Comparison of ENCODE assay signal across 8 cellular contexts in the genomic region with DNA sequence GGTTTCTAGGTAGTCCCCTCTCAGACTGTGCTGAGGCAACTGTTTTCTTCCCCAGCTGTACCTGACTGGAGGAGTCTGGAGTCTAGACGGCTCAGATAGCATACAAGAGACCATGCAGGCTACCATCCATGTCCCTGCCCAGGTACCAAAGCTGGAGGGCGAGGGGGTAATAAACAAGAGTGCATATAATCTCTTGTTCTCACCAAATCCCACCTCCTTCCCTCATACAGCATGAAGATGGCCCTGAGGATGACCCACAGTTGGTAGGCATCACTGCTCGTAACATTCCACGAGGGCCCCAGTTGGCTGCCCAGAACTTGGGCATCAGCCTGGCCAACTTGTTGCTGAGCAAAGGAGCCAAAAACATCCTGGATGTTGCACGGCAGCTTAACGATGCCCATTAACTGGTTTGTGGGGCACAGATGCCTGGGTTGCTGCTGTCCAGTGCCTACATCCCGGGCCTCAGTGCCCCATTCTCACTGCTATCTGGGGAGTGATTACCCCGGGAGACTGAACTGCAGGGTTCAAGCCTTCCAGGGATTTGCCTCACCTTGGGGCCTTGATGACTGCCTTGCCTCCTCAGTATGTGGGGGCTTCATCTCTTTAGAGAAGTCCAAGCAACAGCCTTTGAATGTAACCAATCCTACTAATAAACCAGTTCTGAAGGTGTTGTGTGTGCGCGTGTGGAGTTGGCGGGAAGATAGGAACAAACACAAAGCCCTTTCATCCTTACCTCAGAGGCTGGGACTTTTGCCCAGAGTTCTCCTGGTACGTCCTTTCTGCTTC. TPM values are rescaled to one million over a fixed set of nuclear protein-coding genes. Genes with fewer than 3 reads are reported as not detected.
DNase-seq lines count a peak whose midpoint lies in the region; ATAC-seq and TF ChIP-seq lines count a peak whose summit lies in the region.

No MANE protein-coding gene starts in this region.

- CTCF ChIA-PET in A673 (lab: Charles Lee): no interaction called here

- peaks cover 8% of the 10 kb centered on the region for H3K36me3 Mint-ChIP-seq in activated naive CD8-positive, alpha-beta T cell

- H3K4me3 Mint-ChIP-seq in activated naive CD8-positive, alpha-beta T cell: peak overlapping the region; percentile 92

- H3K27me3 ChIP-seq in A673 (replicated peaks; ENCODE audit: insufficient read depth, low read depth, low read length, poor library complexity): no peaks in the 10 kb centered on the region
- no peaks in the 10 kb centered on the region for H3K27me3 ChIP-seq in GM23248 (replicated peaks; ENCODE audit: insufficient read depth)

- ATAC-seq in mucosa of descending colon: no peak
- ATAC-seq in GM21367 (IDR thresholded peaks at IDR 0.05; ENCODE audit: unreplicated experiment): no peak
- no peak for ATAC-seq in GM18498 (IDR thresholded peaks at IDR 0.05; ENCODE audit: unreplicated experiment)

- POLR2A ChIA-PET in A673 (lab: Charles Lee; ENCODE audit: low non-redundant PET): interaction anchor here (0.6 to 0.7 kb wide), 2 partner anchors 55 to 76 kb away, joined by 3 read pairs; no protein-coding TSS in a partner anchor

- peak overlapping the region; percentile 98 for H3K4me2 ChIP-seq in GM23248 (ENCODE audit: unreplicated experiment)

- H3K4me1 Mint-ChIP-seq in activated naive CD8-positive, alpha-beta T cell (ENCODE audit: low read depth): peaks cover 20% of the 10 kb centered on the region

- H3K36me3 ChIP-seq in A673 (ENCODE audit: insufficient read depth, low read length, poor library complexity, severe bottlenecking) (peaks cover 60% of the 10 kb centered on the region), GM23248 (ENCODE audit: low read depth) (peaks cover 10% of the 10 kb centered on the region; the same call in 1 of the 2 replicates), mucosa of descending colon (ENCODE audit: low read depth) (no peaks in the 10 kb centered on the region)

- 53 to 57% methylated on average over 12 of the region's 12 CpGs for WGBS in GM23248 (ENCODE audit: low coverage in 1 of 2, low lambda C conversion rate in 2 of 2, missing lambda C conversion rate in 2 of 2), 2 experiments

- intact Hi-C loops in A673 (cut with micrococcal nuclease; ENCODE audit: unreplicated experiment) (no loop called here), mucosa of descending colon (cut with DNase I, micrococcal nuclease) (no loop called here)

- peak overlapping the region; percentile 87 for H3K9ac ChIP-seq in GM23248

- H3K27ac Mint-ChIP-seq in activated naive CD8-positive, alpha-beta T cell: peak overlapping the region; percentile 66

- peaks cover 22% of the 10 kb centered on the region for H3F3A ChIP-seq in GM23248 (ENCODE audit: insufficient read depth)

- TF ChIP-seq CTCF in A673 (conservative IDR thresholded peaks at IDR 0.05; ENCODE audit: low read depth, low read length) (no peak), mucosa of descending colon (IDR thresholded peaks at IDR 0.05) (no peak)

- no TSS peak for BruUV-seq in A673 (replicated peaks; lab: Mats Ljungman, UMichigan)

- H3K9me3 Mint-ChIP-seq in activated naive CD8-positive, alpha-beta T cell (ENCODE audit: low read depth): no peaks in the 10 kb centered on the region

- no peaks in the 10 kb centered on the region for H4K20me1 ChIP-seq in GM23248 (ENCODE audit: insufficient read depth)

- H3K9me3 ChIP-seq in A673 (ENCODE audit: low read depth, low read length, poor library complexity, severe bottlenecking) (no peaks in the 10 kb centered on the region), GM23248 (ENCODE audit: low read depth) (no peaks in the 10 kb centered on the region), mucosa of descending colon (no peaks in the 10 kb centered on the region)

- H3K79me2 ChIP-seq in GM23248 (ENCODE audit: insufficient read depth): peaks cover 45% of the 10 kb centered on the region

- H3K4me3 ChIP-seq in A673 (ENCODE audit: low read depth, low read length, poor library complexity, severe bottlenecking) (peak overlapping the region; percentile 92), GM23248 (peak overlapping the region; percentile 89), mucosa of descending colon (no peak overlapping the region)

- H3K9me2 ChIP-seq in GM23248 (ENCODE audit: insufficient read depth): no peaks in the 10 kb centered on the region

- no peaks in the 10 kb centered on the region for H3K27me3 Mint-ChIP-seq in activated naive CD8-positive, alpha-beta T cell

- in situ Hi-C loops in GM23248 (cut with MboI): no loop called here

- peaks cover 29% of the 10 kb centered on the region for H3K4me1 ChIP-seq in A673 (ENCODE audit: insufficient read depth, low read length, poor library complexity, severe bottlenecking)
- H3K4me1 ChIP-seq in GM23248 (ENCODE audit: insufficient read depth): peaks cover 18% of the 10 kb centered on the region
- H3K4me1 ChIP-seq in mucosa of descending colon (ENCODE audit: low read depth): peaks cover 16% of the 10 kb centered on the region

- no peak overlapping the region for H2AFZ ChIP-seq in GM23248

- H3K27ac ChIP-seq in A673 (ENCODE audit: low read depth, low read length, poor library complexity, severe bottlenecking): peak overlapping the region; percentile 95
- peak overlapping the region; percentile 68 for H3K27ac ChIP-seq in GM23248

- DNase-seq in A673 (ENCODE audit: low spot score) (peak; percentile 28), GM23248 (peak; percentile 41), kidney tubule cell (ENCODE audit: low spot score) (peak; percentile 22), mucosa of descending colon (no peak), NCI-H2227 (lab: John Stamatoyannopoulos, UW; ENCODE audit: unreplicated experiment) (no peak)

RNA-seq across cellular contexts. Expression of gene HMBS, which starts 8.4 kb away (rescaled TPM):
- total RNA-seq in A673 (2021): 72.5 and 80.6 TPM in 2 replicates
- 5.1 and 8.5 TPM in 2 replicates for total RNA-seq in GM23248 (2014; rRNA removed; shearing (Covaris generic))
- 46.1 and 53.3 TPM in 2 replicates for polyA plus RNA-seq in GM23248 (2016; fragmentation: Nextera tagmentation; extraction: Ambion mirVana)
- 10 to 100 TPM; 17.2 to 27.8 (median 19.5) TPM for total RNA-seq in mucosa of descending colon

RNA-seq across cellular contexts. Expression of gene DPAGT1, which starts 8.6 kb away (rescaled TPM):
- total RNA-seq in A673 (2021) (102 and 115 TPM in 2 replicates), mucosa of descending colon (10 to 100 TPM; 36.9 to 48.2 (median 39.5) TPM)
- 30.0 and 30.9 TPM in 2 replicates for total RNA-seq in GM23248 (2014; rRNA removed; shearing (Covaris generic))
- polyA plus RNA-seq in GM23248 (2016; fragmentation: Nextera tagmentation; extraction: Ambion mirVana): 68.6 and 73.6 TPM in 2 replicates

RNA-seq across cellular contexts. Expression of gene C2CD2L, which starts 14.1 kb away (rescaled TPM):
- total RNA-seq in A673 (2021) (17.1 and 17.8 TPM in 2 replicates), mucosa of descending colon (10 to 100 TPM; 25.8 to 47.1 (median 36.1) TPM)
- total RNA-seq in GM23248 (2014; rRNA removed; shearing (Covaris generic)): 4.1 and 4.7 TPM in 2 replicates
- polyA plus RNA-seq in GM23248 (2016; fragmentation: Nextera tagmentation; extraction: Ambion mirVana): 2.6 and 3.1 TPM in 2 replicates

RNA-seq across cellular contexts. Expression of gene VPS11, which starts 25.5 kb away (rescaled TPM):
- total RNA-seq in A673 (2021): 26.7 and 32.4 TPM in 2 replicates
- 21.0 and 27.9 TPM in 2 replicates for total RNA-seq in GM23248 (2014; rRNA removed; shearing (Covaris generic))
- 22.3 and 24.1 TPM in 2 replicates for polyA plus RNA-seq in GM23248 (2016; fragmentation: Nextera tagmentation; extraction: Ambion mirVana)
- total RNA-seq in mucosa of descending colon: 10 to 100 TPM; 26.1 to 34.8 (median 29.1) TPM

RNA-seq across cellular contexts. Expression of gene HINFP, which starts 28.3 kb away (rescaled TPM):
- total RNA-seq in A673 (2021): 31.7 and 31.9 TPM in 2 replicates
- total RNA-seq in GM23248 (2014; rRNA removed; shearing (Covaris generic)): 24.9 and 31.8 TPM in 2 replicates
- 8.3 and 9.1 TPM in 2 replicates for polyA plus RNA-seq in GM23248 (2016; fragmentation: Nextera tagmentation; extraction: Ambion mirVana)
- total RNA-seq in mucosa of descending colon: 10 to 100 TPM; 37.2 to 58.1 (median 42.2) TPM

Comparison
In these comparisons a context has a peak if more than half of its experiments do, and no peak if none do; other contexts are left out.
1. DNase-seq: peak in A673 (single experiment), GM23248 (single experiment) and kidney tubule cell (single experiment); none in mucosa of descending colon (0 of 3) and NCI-H2227 (single experiment).